1 cellular context compared by ENCODE assay signal in genomic region chr19:21460686-21461085, GRCh38.
A peak's percentile ranks its signal among the peaks of the same experiment; 100 is the strongest.
TF ChIP-seq lines count a peak whose summit lies in the region.

No MANE protein-coding gene starts in this region.

TF ChIP-seq in K562, 482 proteins besides CTCF, POLR2A, EP300 and RAD21 (continued from another document):
- TF ChIP-seq PRMT5 (CRISPR knock-in tag; IDR thresholded peaks at IDR 0.05) (no peak), CBX3 (IDR thresholded peaks at IDR 0.05; ENCODE audit: borderline replicate concordance in 1 of 2, low read length in 2 of 2) (no peak), TEAD1 (CRISPR knock-in tag; IDR thresholded peaks at IDR 0.05) (no peak), ZKSCAN1 (IDR thresholded peaks at IDR 0.05; ENCODE audit: low read depth, low read length) (no peak), XRCC3 (IDR thresholded peaks at IDR 0.05) (no peak), ARID1B (IDR thresholded peaks at IDR 0.05) (peak; percentile 60; the same call in 1 of the 2 replicates), EP400 (IDR thresholded peaks at IDR 0.05) (no peak), NCOR1 (IDR thresholded peaks at IDR 0.05) (peak; percentile 21; the same call in 1 of the 2 replicates), RBM34 (IDR thresholded peaks at IDR 0.05; ENCODE audit: borderline replicate concordance, insufficient read depth, low read length) (no peak), ZBTB11 (CRISPR knock-in tag; IDR thresholded peaks at IDR 0.05) (no peak), MIER1 (IDR thresholded peaks at IDR 0.05; ENCODE audit: low read depth) (no peak), STAT5A (IDR thresholded peaks at IDR 0.05; ENCODE audit: borderline replicate concordance, low read length) (no peak), TRIM24 (IDR thresholded peaks at IDR 0.05) (peak; percentile 55 to 67), ZNF347 (CRISPR knock-in tag; IDR thresholded peaks at IDR 0.05; ENCODE audit: low read depth) (no peak), ILK (tag; IDR thresholded peaks at IDR 0.05; ENCODE audit: borderline replicate concordance, low read depth) (no peak), PTRF (tag; IDR thresholded peaks at IDR 0.05) (no peak), SNIP1 (IDR thresholded peaks at IDR 0.05; ENCODE audit: low read depth) (no peak), CBFA2T3 (IDR thresholded peaks at IDR 0.05) (peak; percentile 82), TEAD4 (IDR thresholded peaks at IDR 0.05; ENCODE audit: low read length) (peak; percentile 46), TEAD4 (CRISPR knock-in tag; IDR thresholded peaks at IDR 0.05; ENCODE audit: borderline replicate concordance) (no peak), HDAC6 (IDR thresholded peaks at IDR 0.05; ENCODE audit: low read depth, low read length) (no peak), SIN3A (IDR thresholded peaks at IDR 0.05; ENCODE audit: borderline replicate concordance in 2 of 2, control insufficient read depth in 1 of 2, low read depth in 2 of 2, low read length in 2 of 2) (no peak), NFIC (IDR thresholded peaks at IDR 0.05) (0 out of 2 replicates have a peak, but pooled peaks have one; percentile 8), E2F5 (CRISPR knock-in tag; IDR thresholded peaks at IDR 0.05) (no peak), NR2C1 (IDR thresholded peaks at IDR 0.05) (no peak), NR2C1 (tag; IDR thresholded peaks at IDR 0.05) (no peak), ATF3 (IDR thresholded peaks at IDR 0.05) (peak; percentile 47; the same call in 1 of the 2 replicates), ATF3 (CRISPR knock-in tag; conservative IDR thresholded peaks at IDR 0.05) (no peak), AFF4 (CRISPR knock-in tag; IDR thresholded peaks at IDR 0.05) (no peak), NCOA6 (IDR thresholded peaks at IDR 0.05) (no peak), MYBL2 (IDR thresholded peaks at IDR 0.05; ENCODE audit: low read depth) (no peak), MYBL2 (CRISPR knock-in tag; IDR thresholded peaks at IDR 0.05; ENCODE audit: borderline replicate concordance) (no peak), TCF3 (CRISPR knock-in tag; IDR thresholded peaks at IDR 0.05) (peak; percentile 66), CBFA2T2 (conservative IDR thresholded peaks at IDR 0.05) (peak; percentile 73), PYGO2 (tag; IDR thresholded peaks at IDR 0.05) (no peak), TBP (optimal IDR thresholded peaks at IDR 0.05; ENCODE audit: low read depth, low read length) (no peak), PHB2 (IDR thresholded peaks at IDR 0.05; ENCODE audit: low read depth) (no peak), SREBF2 (CRISPR knock-in tag; IDR thresholded peaks at IDR 0.05) (no peak), TAL1 (IDR thresholded peaks at IDR 0.05) (peak; percentile 70), RNF219 (CRISPR knock-in tag; IDR thresholded peaks at IDR 0.05) (no peak), MXD1 (CRISPR knock-in tag; IDR thresholded peaks at IDR 0.05; ENCODE audit: borderline replicate concordance, poor library complexity, severe bottlenecking) (no peak), ZNF124 (CRISPR knock-in tag; IDR thresholded peaks at IDR 0.05) (no peak), ADNP (tag; IDR thresholded peaks at IDR 0.05) (no peak)
